13 cellular contexts compared by ENCODE assay signal in the genomic region with DNA sequence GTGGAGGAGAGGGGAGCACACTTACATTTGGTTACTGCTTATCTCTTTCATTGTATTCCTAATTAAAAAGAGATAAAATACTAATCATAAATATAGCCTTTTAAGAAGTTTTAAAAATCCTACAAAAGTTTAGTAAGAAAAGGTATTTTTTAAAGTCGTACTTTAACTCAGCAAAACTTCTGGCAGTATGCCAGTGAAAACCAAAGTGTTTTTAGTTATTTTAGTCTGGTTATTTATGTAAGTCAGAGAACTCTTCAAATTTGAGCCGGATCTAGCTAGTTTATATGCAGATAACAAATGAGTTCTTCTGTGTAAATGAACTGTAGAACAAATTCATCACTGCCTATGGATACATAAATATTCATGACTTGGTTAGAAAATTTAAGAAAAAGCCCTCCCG. TPM values are rescaled to one million over a fixed set of nuclear protein-coding genes. Genes with fewer than 3 reads are reported as not detected.
A peak's percentile ranks its signal among the peaks of the same experiment; 100 is the strongest.
DNase-seq lines count a peak whose midpoint lies in the region; ATAC-seq, FAIRE-seq and TF ChIP-seq lines count a peak whose summit lies in the region.
"Had no signal": no experiment of that assay in that cellular context is flagged by ENCODE, and none has a peak within 500 bp of the region (broad histone marks: within the 10 kb centered on the region; RNA-seq: fewer than 3 reads in every experiment).

No MANE protein-coding gene starts in this region.

- H3K27ac ChIP-seq in spleen, result peak overlapping the region in 5 of 8 donors; percentile 25 to 40 (median 35)

- H3K4me3 ChIP-seq in spleen, result no peak overlapping the region
- H3K4me3 ChIP-seq: smooth muscle cell had no signal

- no peak for DNase-seq in activated CD4-positive, alpha-beta T cell treated with anti-CD3 and anti-CD28 coated beads for 36 hours
- DNase-seq in activated CD4-positive, alpha-beta T cell treated with anti-CD3 and anti-CD28 coated beads for 48 hours, result no peak
- DNase-seq in activated naive CD8-positive, alpha-beta T cell treated with anti-CD3 and anti-CD28 coated beads for 36 hours, result no peak
- DNase-seq in spleen, result no peak
- DNase-seq in SIG-M5 treated with dmso at 0.1 percent for 504 hours (lab: John Stamatoyannopoulos, UW; ENCODE audit: unreplicated experiment), result no peak
- no peak for DNase-seq in RCC 7860 (ENCODE audit: low spot score)
- DNase-seq in G401 (ENCODE audit: low spot score), result no peak
- DNase-seq: activated CD8-positive, alpha-beta memory T cell treated with anti-CD3 and anti-CD28 coated beads for 24 hours; NCI-H1048 had no signal

- in situ Hi-C loops in G401 (cut with HindIII; ENCODE audit: low sequenced_read_pairs), result no loop called here

- H3K9me3 ChIP-seq in spleen, result no peaks in the 10 kb centered on the region

- POLR2A ChIA-PET in activated CD4-positive, alpha-beta T cell treated with anti-CD3 and anti-CD28 coated beads for 36 hours (lab: Charles Lee), result interaction anchor here (1.0 kb wide), 1 partner anchor 23 kb away, joined by 4 read pairs; no protein-coding TSS in a partner anchor

- peaks cover 0 to 43% (median 19%) of the 10 kb centered on the region in 6 donors for H3K4me1 ChIP-seq in spleen

- no peak for TF ChIP-seq CTCF in spleen (IDR thresholded peaks at IDR 0.05 in 8 of 11, conservative IDR thresholded peaks at IDR 0.05 in 3 of 11)

- peaks cover 1% of the 10 kb centered on the region for H3K9me3 Mint-ChIP-seq in activated CD4-positive, alpha-beta T cell treated with anti-CD3 and anti-CD28 coated beads for 36 hours (ENCODE audit: low read depth)
- H3K9me3 Mint-ChIP-seq in activated naive CD8-positive, alpha-beta T cell treated with anti-CD3 and anti-CD28 coated beads for 36 hours, result peaks cover 1% of the 10 kb centered on the region

- peaks cover 20% of the 10 kb centered on the region for H3K4me1 Mint-ChIP-seq in activated CD4-positive, alpha-beta T cell treated with anti-CD3 and anti-CD28 coated beads for 36 hours
- peaks cover 13% of the 10 kb centered on the region for H3K4me1 Mint-ChIP-seq in activated naive CD8-positive, alpha-beta T cell treated with anti-CD3 and anti-CD28 coated beads for 36 hours

- H3K36me3 Mint-ChIP-seq in activated CD4-positive, alpha-beta T cell treated with anti-CD3 and anti-CD28 coated beads for 36 hours (ENCODE audit: low read depth), result peaks cover 43% of the 10 kb centered on the region
- peaks cover 21% of the 10 kb centered on the region for H3K36me3 Mint-ChIP-seq in activated naive CD8-positive, alpha-beta T cell treated with anti-CD3 and anti-CD28 coated beads for 36 hours

- no peak for TF ChIP-seq POLR2A in spleen (IDR thresholded peaks at IDR 0.05)

- H3K27me3 ChIP-seq in spleen (replicated peaks in 1 of 7), result no peaks in the 10 kb centered on the region

- peak overlapping the region; percentile 82 for H3K27ac Mint-ChIP-seq in activated CD4-positive, alpha-beta T cell treated with anti-CD3 and anti-CD28 coated beads for 36 hours
- H3K27ac Mint-ChIP-seq in activated naive CD8-positive, alpha-beta T cell treated with anti-CD3 and anti-CD28 coated beads for 36 hours, result peak overlapping the region; percentile 72

- H3K27me3 Mint-ChIP-seq in activated CD4-positive, alpha-beta T cell treated with anti-CD3 and anti-CD28 coated beads for 36 hours, result no peaks in the 10 kb centered on the region
- no peaks in the 10 kb centered on the region for H3K27me3 Mint-ChIP-seq in activated naive CD8-positive, alpha-beta T cell treated with anti-CD3 and anti-CD28 coated beads for 36 hours

- no peak overlapping the region for H3K4me3 Mint-ChIP-seq in activated CD4-positive, alpha-beta T cell treated with anti-CD3 and anti-CD28 coated beads for 36 hours
- no peak overlapping the region for H3K4me3 Mint-ChIP-seq in activated naive CD8-positive, alpha-beta T cell treated with anti-CD3 and anti-CD28 coated beads for 36 hours

- WGBS in spleen, 5 donors, result 25 to 49% (median 45%) methylated on average over 3 of the region's 3 CpGs

- no peak for FAIRE-seq in RCC 7860 (lab: Jason Lieb, UNC)
- FAIRE-seq: A204.1 had no signal

- intact Hi-C loops in activated CD4-positive, alpha-beta T cell treated with anti-CD3 and anti-CD28 coated beads for 36 hours (cut with DNase I, micrococcal nuclease), result loop anchor here in 1 of 2 experiments (1.0 to 2.0 kb wide), 3 partner anchors 7 to 94 kb away; partner anchors contain the start of genes CERT1 and POLK
- intact Hi-C loops in spleen (cut with DNase I; ENCODE audit: low total_unique reads), result no loop called here

- CTCF ChIA-PET in activated CD4-positive, alpha-beta T cell treated with anti-CD3 and anti-CD28 coated beads for 36 hours (lab: Charles Lee), result interaction anchor here (0.9 to 1.0 kb wide), 2 partner anchors 107 to 115 kb away, joined by 3 read pairs; no protein-coding TSS in a partner anchor

- ATAC-seq in activated CD4-positive, alpha-beta T cell treated with anti-CD3 and anti-CD28 coated beads for 36 hours, result no peak
- ATAC-seq in HG02798 (IDR thresholded peaks at IDR 0.05; ENCODE audit: poor library complexity, unreplicated experiment), result peak; percentile 30
- ATAC-seq: Right ventricle myocardium inferior had no signal

- peaks cover 0 to 54% (median 12%) of the 10 kb centered on the region in 6 donors for H3K36me3 ChIP-seq in spleen

RNA-seq across cellular contexts. Expression of gene ANKDD1B, which starts 36.5 kb away (rescaled TPM):
- total RNA-seq in activated CD4-positive, alpha-beta T cell treated with anti-CD3 and anti-CD28 coated beads for 36 hours, result under 1 TPM in 1 of 2 experiments, not detected in 1; 0.21 TPM
- total RNA-seq in activated naive CD8-positive, alpha-beta T cell treated with anti-CD3 and anti-CD28 coated beads for 36 hours, result not detected
- total RNA-seq in spleen, result 1 to 10 TPM in 1 of 7 donors, under 1 TPM in 6; 0.34 to 1.4 (median 0.43) TPM
- polyA plus RNA-seq in spleen, result under 1 TPM; 0.20 to 0.77 (median 0.29) TPM
- not detected in 2 replicates for total RNA-seq in G401 (2014; rRNA removed; shearing (Covaris generic))
- polyA plus RNA-seq: smooth muscle cell had no signal
